ENCODE assay signal across 11 cellular contexts in genomic region chr2:162732946-162733698, GRCh38.
DNase-seq lines count a peak whose midpoint lies in the region; ATAC-seq and TF ChIP-seq lines count a peak whose summit lies in the region.
"Had no signal": no experiment of that assay in that cellular context is flagged by ENCODE, and none has a peak within 500 bp of the region (broad histone marks: within the 10 kb centered on the region; RNA-seq: fewer than 3 reads in every experiment).

No MANE protein-coding gene starts in this region.

- H2BK12ac ChIP-seq in neuronal stem cell (ENCODE audit: low read length), result no peak overlapping the region

- in situ Hi-C loops in brain microvascular endothelial cell (cut with HindIII; ENCODE audit: low pct_ligation_motif_present, low sequenced_read_pairs), result no loop called here

- no peak overlapping the region for H4K91ac ChIP-seq in neuronal stem cell (ENCODE audit: low read depth, low read length, poor library complexity)

- H3K27ac ChIP-seq in RWPE2 (ENCODE audit: poor library complexity, severe bottlenecking), result no peak overlapping the region
- H3K27ac ChIP-seq in neuronal stem cell (replicated peaks; ENCODE audit: low read length), result no peak overlapping the region
- no peak overlapping the region for H3K27ac ChIP-seq in brain microvascular endothelial cell
- no peak overlapping the region for H3K27ac ChIP-seq in tibial artery

- no peak overlapping the region for H3K18ac ChIP-seq in neuronal stem cell (ENCODE audit: low read length)

- WGBS in neuronal stem cell (ENCODE audit: extremely low coverage in 2 of 2, insufficient read length in 2 of 2, insufficient replicate concordance in 1 of 2), 2 donors, result no CpG with 5 or more reads among the region's 5 CpGs

- H3K79me1 ChIP-seq in neuronal stem cell (ENCODE audit: low read depth, low read length), result no peaks in the 10 kb centered on the region

- H3K23ac ChIP-seq in neuronal stem cell (ENCODE audit: low read depth, low read length, poor library complexity), result no peak overlapping the region

- H3K4me3 Mint-ChIP-seq in activated CD8-positive, alpha-beta T cell treated with anti-CD3 and anti-CD28 coated beads for 36 hours, result no peak overlapping the region
- H3K4me3 Mint-ChIP-seq: activated B cell treated with CpG ODN at 0.5 μM for 24 hours had no signal

- H2BK15ac ChIP-seq in neuronal stem cell (ENCODE audit: low read length), result no peak overlapping the region

- H3K4me3 ChIP-seq in RWPE2 (ENCODE audit: severe bottlenecking) (no peak overlapping the region), neuronal stem cell (ENCODE audit: low read length in 2 of 2) (no peak overlapping the region), brain microvascular endothelial cell (ENCODE audit: low read depth, low read length) (no peak overlapping the region), tibial artery (no peak overlapping the region)

- no peaks in the 10 kb centered on the region for H3K36me3 Mint-ChIP-seq in activated CD8-positive, alpha-beta T cell treated with anti-CD3 and anti-CD28 coated beads for 36 hours (ENCODE audit: low read depth)

- no peaks in the 10 kb centered on the region for H3K9me3 Mint-ChIP-seq in activated CD8-positive, alpha-beta T cell treated with anti-CD3 and anti-CD28 coated beads for 36 hours
- H3K9me3 Mint-ChIP-seq: activated B cell treated with CpG ODN at 0.5 μM for 24 hours had no signal

- H3K4ac ChIP-seq in neuronal stem cell (ENCODE audit: low read length), result no peak overlapping the region

- H3K27me3 Mint-ChIP-seq in activated CD8-positive, alpha-beta T cell treated with anti-CD3 and anti-CD28 coated beads for 36 hours, result no peaks in the 10 kb centered on the region
- H3K27me3 Mint-ChIP-seq: activated B cell treated with CpG ODN at 0.5 μM for 24 hours had no signal

- H3K9me3 ChIP-seq in RWPE2 (ENCODE audit: severe bottlenecking) (no peaks in the 10 kb centered on the region), neuronal stem cell (replicated peaks in 1 of 2; ENCODE audit: control insufficient read depth in 2 of 2, insufficient read depth in 1 of 2, low read depth in 1 of 2, low read length in 2 of 2) (no peaks in the 10 kb centered on the region), tibial artery (no peaks in the 10 kb centered on the region)

- ATAC-seq in GM18868 (IDR thresholded peaks at IDR 0.05; ENCODE audit: unreplicated experiment), result peak; percentile 36
- ATAC-seq in RWPE2 (ENCODE audit: low read depth), result peak; percentile 89
- ATAC-seq in HG02840 (IDR thresholded peaks at IDR 0.05; ENCODE audit: low FRiP score, unreplicated experiment), result no peak
- no peak for ATAC-seq in activated CD8-positive, alpha-beta T cell treated with anti-CD3 and anti-CD28 coated beads for 36 hours

- no peak overlapping the region for H4K8ac ChIP-seq in neuronal stem cell (ENCODE audit: low read depth, low read length)

- no peaks in the 10 kb centered on the region for H3K36me3 ChIP-seq in RWPE2 (ENCODE audit: low read depth)
- no peaks in the 10 kb centered on the region for H3K36me3 ChIP-seq in neuronal stem cell (replicated peaks in 1 of 2; ENCODE audit: control insufficient read depth in 2 of 2, insufficient read depth in 2 of 2, low read length in 2 of 2)
- H3K36me3 ChIP-seq in brain microvascular endothelial cell (replicated peaks), result no peaks in the 10 kb centered on the region
- H3K36me3 ChIP-seq in tibial artery, result no peaks in the 10 kb centered on the region

- H2BK120ac ChIP-seq in neuronal stem cell (ENCODE audit: low read depth, low read length), result no peak overlapping the region

- no peak overlapping the region for H3K9ac ChIP-seq in neuronal stem cell (ENCODE audit: low read depth, low read length, poor library complexity)

- POLR2A ChIA-PET in activated CD8-positive, alpha-beta T cell treated with anti-CD3 and anti-CD28 coated beads for 36 hours (lab: Charles Lee), result no interaction called here

- H2AK5ac ChIP-seq in neuronal stem cell (ENCODE audit: low read depth, low read length), result no peak overlapping the region

- H3K4me1 ChIP-seq in RWPE2 (ENCODE audit: insufficient read depth, poor library complexity, severe bottlenecking) (peaks cover 17% of the 10 kb centered on the region), neuronal stem cell (ENCODE audit: control insufficient read depth in 2 of 2, insufficient read depth in 1 of 2, low read depth in 1 of 2, low read length in 2 of 2) (peaks cover 0 to 4% of the 10 kb centered on the region in 2 donors), tibial artery (no peaks in the 10 kb centered on the region)

- peak overlapping the region; percentile 54 for H2AFZ ChIP-seq in neuronal stem cell (ENCODE audit: low read length)

- H3K4me2 ChIP-seq in neuronal stem cell (ENCODE audit: insufficient read depth, low read length, poor library complexity, severe bottlenecking), result no peak overlapping the region

- DNase-seq in LoVo (ENCODE audit: low spot score) (peak; percentile 41), RWPE2 (ENCODE audit: low spot score) (no peak), neuronal stem cell (ENCODE audit: low spot score) (no peak), brain microvascular endothelial cell (no peak), tibial artery (no peak)
- no peak for DNase-seq in activated CD8-positive, alpha-beta T cell treated with anti-CD3 and anti-CD28 coated beads for 36 hours
- DNase-seq: activated B cell treated with CpG ODN at 0.5 μM for 24 hours, NCI-H1930, nucleus accumbens had no signal

- H3K27me3 ChIP-seq in RWPE2 (ENCODE audit: insufficient read depth, poor library complexity, severe bottlenecking) (no peaks in the 10 kb centered on the region), neuronal stem cell (ENCODE audit: control insufficient read depth in 3 of 3, insufficient read depth in 3 of 3, low read depth in 1 of 3, low read length in 3 of 3) (no peaks in the 10 kb centered on the region), brain microvascular endothelial cell (replicated peaks) (no peaks in the 10 kb centered on the region), tibial artery (no peaks in the 10 kb centered on the region)

- CTCF ChIA-PET in activated CD8-positive, alpha-beta T cell treated with anti-CD3 and anti-CD28 coated beads for 36 hours (lab: Charles Lee), result interaction anchor here (0.6 kb wide), 1 partner anchor 27 kb away, joined by 3 read pairs; no protein-coding TSS in a partner anchor

- TF ChIP-seq CTCF in RWPE2 (IDR thresholded peaks at IDR 0.05; ENCODE audit: poor library complexity, severe bottlenecking) (no peak), brain microvascular endothelial cell (IDR thresholded peaks at IDR 0.05; ENCODE audit: low read depth, low read length, missing control alignments) (no peak), tibial artery (IDR thresholded peaks at IDR 0.05) (no peak)
- no peak for TF ChIP-seq CTCF in activated CD8-positive, alpha-beta T cell treated with anti-CD3 and anti-CD28 coated beads for 36 hours (IDR thresholded peaks at IDR 0.05)

- no peak overlapping the region for H2BK5ac ChIP-seq in neuronal stem cell (ENCODE audit: low read length)

- intact Hi-C loops in tibial artery (cut with DNase I; ENCODE audit: low total_unique reads), result no loop called here
- intact Hi-C loops in activated CD8-positive, alpha-beta T cell treated with anti-CD3 and anti-CD28 coated beads for 36 hours (cut with micrococcal nuclease), result no loop called here

- H3K4me1 Mint-ChIP-seq in activated CD8-positive, alpha-beta T cell treated with anti-CD3 and anti-CD28 coated beads for 36 hours (ENCODE audit: low read depth), result no peaks in the 10 kb centered on the region
- H3K4me1 Mint-ChIP-seq: activated B cell treated with CpG ODN at 0.5 μM for 24 hours had no signal

- H3K27ac Mint-ChIP-seq in activated CD8-positive, alpha-beta T cell treated with anti-CD3 and anti-CD28 coated beads for 36 hours, result no peak overlapping the region
- H3K27ac Mint-ChIP-seq: activated B cell treated with CpG ODN at 0.5 μM for 24 hours had no signal

- no peak overlapping the region for H3K14ac ChIP-seq in neuronal stem cell (ENCODE audit: low read length)

Comparison
In these comparisons a context has a peak if more than half of its experiments do, and no peak if none do; other contexts are left out.
1. ATAC-seq: peak in GM18868 (single experiment) and RWPE2 (single experiment); none in HG02840 (single experiment) and activated CD8-positive, alpha-beta T cell treated with anti-CD3 and anti-CD28 coated beads for 36 hours (single experiment).